In the genomic region with DNA sequence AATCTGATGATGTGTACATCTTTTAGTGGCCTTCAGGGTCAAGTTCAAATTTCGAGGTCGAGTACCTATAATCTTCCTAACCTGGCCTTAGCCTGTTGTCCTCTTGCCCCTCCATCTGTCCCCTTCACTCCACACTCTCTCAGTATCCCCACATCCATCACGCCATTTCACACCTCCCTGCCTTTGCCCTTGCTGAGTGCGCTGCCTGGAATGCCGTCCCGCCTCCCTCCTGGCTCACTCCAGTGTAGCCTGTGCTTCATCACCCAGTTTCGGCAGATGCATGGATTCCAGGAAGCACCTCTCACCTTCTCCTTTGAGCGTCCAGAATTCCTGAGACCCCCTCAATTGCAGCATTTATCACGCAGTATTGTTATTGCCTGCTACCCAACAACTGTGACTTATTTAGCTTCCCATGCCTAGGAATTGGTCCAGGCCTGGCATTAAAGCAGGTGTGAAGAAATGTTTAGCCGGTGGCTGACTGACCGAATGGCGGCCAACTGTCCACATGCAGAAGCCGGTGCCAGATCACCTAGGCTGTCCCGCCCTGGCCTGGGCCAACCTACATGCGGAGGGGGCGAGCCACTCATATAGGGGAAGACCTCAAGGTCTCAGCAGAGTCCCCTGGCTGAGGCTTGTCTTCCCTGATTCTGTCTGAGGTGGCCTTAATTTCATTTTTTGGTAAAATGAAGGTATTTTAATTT, we compare ENCODE assay signal across 18 cellular contexts. TPM values are rescaled to one million over a fixed set of nuclear protein-coding genes. Genes with fewer than 3 reads are reported as not detected.
"Had no signal": no experiment of that assay in that cellular context is flagged by ENCODE, and none has a peak within 500 bp of the region (broad histone marks: within the 10 kb centered on the region; RNA-seq: fewer than 3 reads in every experiment).

No MANE protein-coding gene starts in this region.

- DNase-seq: activated CD8-positive, alpha-beta memory T cell treated with anti-CD3 and anti-CD28 coated beads, Interleukin-2, amount 50 U/mL, for 48 hours; activated naive CD4-positive, alpha-beta T cell treated with Interleukin-2 at 50 U/mL for 16 hours; activated naive CD8-positive, alpha-beta T cell treated with anti-CD3 and anti-CD28 coated beads for 36 hours; activated T-cell treated with anti-CD3 and anti-CD28 coated beads, Interleukin-2, amount 50 U/mL, for 4 hours; immature natural killer cell; nucleus accumbens; retina; stimulated activated CD4-positive, alpha-beta T cell treated with anti-CD3 and anti-CD28 coated beads, Interleukin-4, amount 100 ng/mL, for 4 hours; stimulated activated naive CD8-positive, alpha-beta T cell treated with anti-CD3 and anti-CD28 coated beads, Interleukin-15, Interleukin-2, amounts not matched to agents 100 U/mL and 50 U/mL, for 24 hours; T1000; thyroid gland had no signal

- H3K9me3 ChIP-seq: thyroid gland had no signal

- ATAC-seq: activated T-cell treated with anti-CD3 and anti-CD28 coated beads, Interleukin-2, amount 50 U/mL, for 4 hours; stimulated activated naive CD8-positive, alpha-beta T cell treated with anti-CD3 and anti-CD28 coated beads, Interleukin-15, Interleukin-2, amounts not matched to agents 100 U/mL and 50 U/mL, for 24 hours; WTC11 had no signal

- H3K27ac Mint-ChIP-seq: activated naive CD8-positive, alpha-beta T cell treated with anti-CD3 and anti-CD28 coated beads for 36 hours; immature natural killer cell; memory B cell; nephron; T-helper 1 cell treated with Interleukin-12 subunit alpha and Interleukin-12 subunit beta and Interleukin-4 antibody, amounts not matched to agents 30 μg/mL and 1 μg/mL, for 36 hours had no signal

- H3K4me3 Mint-ChIP-seq: activated naive CD8-positive, alpha-beta T cell treated with anti-CD3 and anti-CD28 coated beads for 36 hours; activated T-cell treated with anti-CD3 and anti-CD28 coated beads, Interleukin-2, amount 50 U/mL, for 4 hours; immature natural killer cell; memory B cell; nephron; T-helper 1 cell treated with Interleukin-12 subunit alpha and Interleukin-12 subunit beta and Interleukin-4 antibody, amounts not matched to agents 30 μg/mL and 1 μg/mL, for 36 hours; WTC11 had no signal

- H3K27me3 Mint-ChIP-seq: activated naive CD8-positive, alpha-beta T cell treated with anti-CD3 and anti-CD28 coated beads for 36 hours had no signal

- H3K27me3 ChIP-seq: thyroid gland had no signal

- H3K4me1 Mint-ChIP-seq: activated naive CD8-positive, alpha-beta T cell treated with anti-CD3 and anti-CD28 coated beads for 36 hours; immature natural killer cell; memory B cell; nephron had no signal

- H3K36me3 ChIP-seq: thyroid gland had no signal

- H3K9me3 Mint-ChIP-seq: activated naive CD8-positive, alpha-beta T cell treated with anti-CD3 and anti-CD28 coated beads for 36 hours; activated T-cell treated with anti-CD3 and anti-CD28 coated beads, Interleukin-2, amount 50 U/mL, for 4 hours; immature natural killer cell; memory B cell; nephron; T-helper 1 cell treated with Interleukin-12 subunit alpha and Interleukin-12 subunit beta and Interleukin-4 antibody, amounts not matched to agents 30 μg/mL and 1 μg/mL, for 36 hours; WTC11 had no signal

- H3K4me3 ChIP-seq: thyroid gland had no signal

- H3K36me3 Mint-ChIP-seq: activated naive CD8-positive, alpha-beta T cell treated with anti-CD3 and anti-CD28 coated beads for 36 hours; immature natural killer cell; memory B cell; WTC11 had no signal

- H3K4me1 ChIP-seq: thyroid gland had no signal

- H3K27ac ChIP-seq: thyroid gland had no signal

RNA-seq across cellular contexts. Expression of gene MYOM3, which starts 34.5 kb away (rescaled TPM):
- total RNA-seq: activated CD8-positive, alpha-beta memory T cell treated with anti-CD3 and anti-CD28 coated beads for 36 hours; activated naive CD8-positive, alpha-beta T cell treated with anti-CD3 and anti-CD28 coated beads for 36 hours; activated T-cell treated with anti-CD3 and anti-CD28 coated beads, Interleukin-2, amount 50 U/mL, for 4 hours; fibroblast of villous mesenchyme; mononuclear cell had no signal
- polyA plus RNA-seq: immature natural killer cell had no signal
